ENCODE assay signal across 26 cellular contexts in the genomic region with DNA sequence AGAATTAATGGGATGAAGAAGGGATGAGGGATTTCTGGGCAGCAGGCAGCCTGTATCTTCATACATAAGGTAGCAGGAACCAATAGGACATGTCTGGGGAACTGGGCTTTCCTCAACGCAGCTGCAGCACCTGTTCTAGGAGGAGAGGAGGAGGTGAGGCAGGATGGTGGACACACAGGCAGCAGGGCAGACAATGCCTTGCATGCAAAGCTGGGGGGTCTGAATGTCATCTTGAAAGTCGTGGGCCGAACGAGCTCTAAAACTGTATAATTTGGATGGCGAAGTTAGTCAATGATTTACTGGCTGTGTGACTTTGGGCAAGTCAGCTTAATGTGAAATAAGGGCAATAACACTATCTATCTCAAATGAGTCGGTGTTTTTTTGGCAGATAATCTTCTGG.
"Had no signal": no experiment of that assay in that cellular context is flagged by ENCODE, and none has a peak within 500 bp of the region (broad histone marks: within the 10 kb centered on the region; RNA-seq: fewer than 3 reads in every experiment).

No MANE protein-coding gene starts in this region.

- H3K9me3 Mint-ChIP-seq: immature natural killer cell; memory B cell; natural killer cell; stimulated activated naive B cell treated with anti-CD40 and anti-IgM and Interleukin-4, amounts not matched to agents 10 μg/mL and 1 μg/mL and 100 μg/mL, for 72 hours; stimulated activated naive CD8-positive, alpha-beta T cell treated with anti-CD3 and anti-CD28 coated beads, Interleukin-15, Interleukin-2, amounts not matched to agents 100 ng/mL and 50 ng/mL, for 24 hours had no signal

- DNase-seq: dermis blood vessel endothelial cell; effector memory CD4-positive, alpha-beta T cell; esophagus squamous epithelium; foreskin melanocyte; glutamatergic neuron; heart right ventricle; hippocampal formation; immature natural killer cell; islet precursor cell; natural killer cell; occipital lobe; pancreas; right lobe of liver; small intestine; stimulated activated CD4-positive, alpha-beta T cell treated with anti-CD3 and anti-CD28 coated beads, Interleukin-15, amount 100 ng/mL, for 24 hours; stimulated activated CD4-positive, alpha-beta T cell treated with anti-CD3 and anti-CD28 coated beads, Interleukin-2, amount 100 ng/mL, for 48 hours; stimulated activated naive B cell treated with anti-CD40 and anti-IgM and Interleukin-4, amounts not matched to agents 10 μg/mL and 1 μg/mL and 100 μg/mL, for 72 hours; transverse colon; upper lobe of right lung had no signal

- H3K36me3 Mint-ChIP-seq: immature natural killer cell; natural killer cell; stimulated activated naive B cell treated with anti-CD40 and anti-IgM and Interleukin-4, amounts not matched to agents 10 μg/mL and 1 μg/mL and 100 μg/mL, for 72 hours had no signal

- H3K4me1 Mint-ChIP-seq: immature natural killer cell had no signal

- H3K9me3 ChIP-seq: esophagus squamous epithelium, heart right ventricle, pancreas, right lobe of liver, thoracic aorta, transverse colon, upper lobe of right lung, vagina had no signal

- H3K4me3 Mint-ChIP-seq: immature natural killer cell; memory B cell; natural killer cell; stimulated activated naive B cell treated with anti-CD40 and anti-IgM and Interleukin-4, amounts not matched to agents 10 μg/mL and 1 μg/mL and 100 μg/mL, for 72 hours; stimulated activated naive CD8-positive, alpha-beta T cell treated with anti-CD3 and anti-CD28 coated beads, Interleukin-15, Interleukin-2, amounts not matched to agents 100 ng/mL and 50 ng/mL, for 24 hours had no signal

- H3K4me3 ChIP-seq: coronary artery, esophagus squamous epithelium, heart right ventricle, lung, pancreas, right lobe of liver, thoracic aorta, transverse colon, upper lobe of right lung, vagina had no signal

- H3K27ac ChIP-seq: coronary artery, esophagus squamous epithelium, heart right ventricle, pancreas, right lobe of liver, thoracic aorta, transverse colon, upper lobe of right lung, vagina had no signal

- H3K27me3 Mint-ChIP-seq: stimulated activated naive B cell treated with anti-CD40 and anti-IgM and Interleukin-4, amounts not matched to agents 10 μg/mL and 1 μg/mL and 100 μg/mL, for 72 hours; stimulated activated naive CD8-positive, alpha-beta T cell treated with anti-CD3 and anti-CD28 coated beads, Interleukin-15, Interleukin-2, amounts not matched to agents 100 ng/mL and 50 ng/mL, for 24 hours had no signal

- H3K4me1 ChIP-seq: esophagus squamous epithelium, pancreas, transverse colon, upper lobe of right lung, vagina had no signal

- ATAC-seq: heart right ventricle; natural killer cell; pancreas; stimulated activated naive B cell treated with anti-CD40 and anti-IgM and Interleukin-4, amounts not matched to agents 10 μg/mL and 1 μg/mL and 100 μg/mL, for 72 hours; upper lobe of right lung had no signal

- H3K27ac Mint-ChIP-seq: immature natural killer cell; memory B cell; natural killer cell; stimulated activated naive B cell treated with anti-CD40 and anti-IgM and Interleukin-4, amounts not matched to agents 10 μg/mL and 1 μg/mL and 100 μg/mL, for 72 hours; stimulated activated naive CD8-positive, alpha-beta T cell treated with anti-CD3 and anti-CD28 coated beads, Interleukin-15, Interleukin-2, amounts not matched to agents 100 ng/mL and 50 ng/mL, for 24 hours had no signal

- H3K27me3 ChIP-seq: esophagus squamous epithelium, pancreas, right lobe of liver, transverse colon, upper lobe of right lung, vagina had no signal

- FAIRE-seq: endothelial cell of umbilical vein, pancreas, small intestine had no signal

- H3K36me3 ChIP-seq: esophagus squamous epithelium, heart right ventricle, pancreas, right lobe of liver, thoracic aorta, transverse colon, upper lobe of right lung, vagina had no signal
